Comparison of ENCODE assay signal across 11 cellular contexts in the genomic region with DNA sequence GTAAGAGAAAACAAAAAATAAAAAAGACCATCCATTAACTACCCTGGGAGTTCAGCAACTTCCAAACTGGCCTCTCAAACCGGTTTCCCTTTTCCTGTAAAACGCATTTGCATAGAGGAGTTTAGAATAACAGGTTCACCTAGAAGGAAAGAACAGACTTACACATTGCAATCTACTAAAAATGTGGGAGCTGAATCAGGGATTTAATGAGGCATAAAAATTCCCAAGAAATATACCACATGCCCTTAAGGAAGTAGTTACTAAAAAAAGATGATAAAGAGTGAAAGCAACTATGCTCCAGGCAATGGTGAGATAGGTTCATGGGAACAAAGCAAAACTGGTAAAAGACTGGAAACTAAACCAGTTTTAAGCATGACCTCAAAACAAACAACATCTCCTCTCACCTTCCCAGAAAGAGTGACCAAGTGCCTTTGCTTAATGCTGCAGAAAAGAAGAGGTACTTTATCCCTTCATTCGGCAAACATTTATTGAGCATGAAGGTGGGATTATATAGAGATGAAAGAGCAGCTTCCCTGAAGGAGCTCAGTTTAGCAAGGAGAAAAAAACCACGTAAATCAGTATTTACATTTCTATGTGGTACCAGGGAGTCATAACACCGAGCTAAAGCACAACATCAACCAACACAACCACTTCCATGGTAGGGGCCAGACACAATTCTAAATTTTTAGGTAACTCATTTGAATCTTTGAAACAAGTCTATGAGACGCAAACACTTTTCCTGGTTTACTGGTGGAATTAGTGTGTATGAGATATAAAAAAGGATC.
DNase-seq lines count a peak whose midpoint lies in the region; ATAC-seq and TF ChIP-seq lines count a peak whose summit lies in the region.
"Had no signal": no experiment of that assay in that cellular context is flagged by ENCODE, and none has a peak within 500 bp of the region (broad histone marks: within the 10 kb centered on the region; RNA-seq: fewer than 3 reads in every experiment).

No MANE protein-coding gene starts in this region.

- H3K4me1 ChIP-seq in prostate gland (replicated peaks): peaks cover 11% of the 10 kb centered on the region

- no peak for TF ChIP-seq CTCF in prostate gland (IDR thresholded peaks at IDR 0.05)

- H3K9me3 ChIP-seq in prostate gland: no peaks in the 10 kb centered on the region

- H3K27me3 ChIP-seq in prostate gland (replicated peaks; ENCODE audit: insufficient read depth): no peaks in the 10 kb centered on the region

- 50% methylated on average over 6 of the region's 6 CpGs for WGBS in prostate gland

- TF ChIP-seq POLR2A in prostate gland (IDR thresholded peaks at IDR 0.05): no peak

- H3K4me3 ChIP-seq in prostate gland: no peak overlapping the region

- DNase-seq in EL (peak; percentile 49), NCI-H226 (peak; percentile 64), prostate gland (ENCODE audit: low spot score) (peak; percentile 64), C1 segment of cervical spinal cord (lab: John Stamatoyannopoulos, UW) (no peak), NOMO-1 treated with dmso at 0.1 percent for 144 hours (lab: John Stamatoyannopoulos, UW; ENCODE audit: unreplicated experiment) (no peak)
- DNase-seq: activated CD8-positive, alpha-beta memory T cell treated with anti-CD3 and anti-CD28 coated beads, Interleukin-2, amount 50 U/mL, for 4 hours; effector CD8-positive, alpha-beta T cell had no signal

- ATAC-seq in esophagus mucosa: peak; percentile 82
- no peak for ATAC-seq in HG03520 (IDR thresholded peaks at IDR 0.05; ENCODE audit: unreplicated experiment)
- ATAC-seq in HG03039 (IDR thresholded peaks at IDR 0.05; ENCODE audit: unreplicated experiment): no peak
- ATAC-seq: naive thymus-derived CD8-positive, alpha-beta T cell had no signal

- no peaks in the 10 kb centered on the region for H3K36me3 ChIP-seq in prostate gland

- peak overlapping the region in 1 of 2 donors; percentile 41 for H3K27ac ChIP-seq in prostate gland

- intact Hi-C loops in prostate gland (cut with DNase I): no loop called here

Comparison
In these comparisons a context has a peak if more than half of its experiments do, and no peak if none do; other contexts are left out.
1. DNase-seq: peak in EL (single experiment), NCI-H226 (single experiment) and prostate gland (single experiment); none in C1 segment of cervical spinal cord (0 of 14) and NOMO-1 treated with dmso at 0.1 percent for 144 hours (single experiment).